ENCODE assay signal across 16 cellular contexts in the genomic region with DNA sequence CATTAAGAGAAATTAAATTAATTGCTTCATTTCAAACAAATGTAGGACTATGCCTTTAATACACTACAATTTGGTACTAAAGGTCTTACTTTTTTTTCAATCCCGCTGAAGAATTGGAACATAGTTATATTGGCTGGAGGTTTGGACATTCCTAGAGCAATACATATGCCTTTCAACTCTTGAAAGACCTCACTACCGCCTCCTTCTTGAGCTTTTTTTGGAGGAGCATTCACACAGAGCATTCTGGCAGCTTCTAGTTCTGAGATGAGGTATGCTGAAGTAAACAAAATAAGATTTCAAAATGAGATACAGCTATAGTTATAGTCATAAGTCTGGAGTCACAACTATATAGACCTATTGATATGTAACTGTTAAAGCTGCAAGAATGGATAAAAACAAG. TPM values are rescaled to one million over a fixed set of nuclear protein-coding genes. Genes with fewer than 3 reads are reported as not detected.
DNase-seq lines count a peak whose midpoint lies in the region; ATAC-seq and FAIRE-seq lines count a peak whose summit lies in the region.
"Had no signal": no experiment of that assay in that cellular context is flagged by ENCODE, and none has a peak within 500 bp of the region (broad histone marks: within the 10 kb centered on the region; RNA-seq: fewer than 3 reads in every experiment).

No MANE protein-coding gene starts in this region.

- H3K4me1 Mint-ChIP-seq in activated T-cell treated with anti-CD3 and anti-CD28 coated beads, Interleukin-2, amount 50 U/mL, for 72 hours (ENCODE audit: low read depth) = peaks cover 4% of the 10 kb centered on the region
- H3K4me1 Mint-ChIP-seq in effector memory CD8-positive, alpha-beta T cell (ENCODE audit: low read depth in 2 of 2) = peaks cover 3 to 4% of the 10 kb centered on the region in 2 donors
- peaks cover 5% of the 10 kb centered on the region for H3K4me1 Mint-ChIP-seq in memory B cell

- no peak for FAIRE-seq in frontal cortex (lab: Jason Lieb, UNC)

- H3K9me3 Mint-ChIP-seq in activated T-cell treated with anti-CD3 and anti-CD28 coated beads, Interleukin-2, amount 50 U/mL, for 72 hours = no peaks in the 10 kb centered on the region
- no peaks in the 10 kb centered on the region for H3K9me3 Mint-ChIP-seq in effector memory CD8-positive, alpha-beta T cell
- H3K9me3 Mint-ChIP-seq in memory B cell = no peaks in the 10 kb centered on the region

- no peaks in the 10 kb centered on the region for H3K27me3 Mint-ChIP-seq in activated T-cell treated with anti-CD3 and anti-CD28 coated beads, Interleukin-2, amount 50 U/mL, for 72 hours (ENCODE audit: low read depth)
- no peaks in the 10 kb centered on the region for H3K27me3 Mint-ChIP-seq in effector memory CD8-positive, alpha-beta T cell
- no peaks in the 10 kb centered on the region for H3K27me3 Mint-ChIP-seq in memory B cell

- peak overlapping the region; percentile 48 for H3K27ac Mint-ChIP-seq in activated T-cell treated with anti-CD3 and anti-CD28 coated beads, Interleukin-2, amount 50 U/mL, for 72 hours
- H3K27ac Mint-ChIP-seq in effector memory CD8-positive, alpha-beta T cell = peak overlapping the region; percentile 26 to 86
- H3K27ac Mint-ChIP-seq in memory B cell = peak overlapping the region; percentile 58

- H3K27ac ChIP-seq in substantia nigra (ENCODE audit: low read depth, low read length, poor library complexity, severe bottlenecking) = no peak overlapping the region
- H3K27ac ChIP-seq: PC-9 had no signal

- ATAC-seq in activated T-cell treated with anti-CD3 and anti-CD28 coated beads, Interleukin-2, amount 50 U/mL, for 72 hours (replicated peaks in 1 of 2) = no peak
- ATAC-seq in effector memory CD8-positive, alpha-beta T cell (replicated peaks) = no peak
- no peak for ATAC-seq in memory B cell (ENCODE audit: low read depth)

- no peak overlapping the region for H3K4me3 Mint-ChIP-seq in activated T-cell treated with anti-CD3 and anti-CD28 coated beads, Interleukin-2, amount 50 U/mL, for 72 hours
- H3K4me3 Mint-ChIP-seq in effector memory CD8-positive, alpha-beta T cell = no peak overlapping the region
- H3K4me3 Mint-ChIP-seq in memory B cell = no peak overlapping the region

- no peak for DNase-seq in activated T-cell treated with anti-CD3 and anti-CD28 coated beads, Interleukin-2, amount 50 U/mL, for 72 hours
- no peak for DNase-seq in activated T-cell treated with anti-CD3 and anti-CD28 coated beads, Interleukin-2, amount 50 U/mL, for 1 hour
- no peak for DNase-seq in effector memory CD8-positive, alpha-beta T cell
- no peak for DNase-seq in memory B cell (ENCODE audit: low spot score in 2 of 2)
- DNase-seq in LoVo (ENCODE audit: low spot score) = no peak
- no peak for DNase-seq in DMS153 treated with DMSO at 0.1 percent for 48 hours (lab: John Stamatoyannopoulos, UW; ENCODE audit: unreplicated experiment)
- DNase-seq in frontal cortex (ENCODE audit: low spot score in 2 of 2) = no peak
- no peak for DNase-seq in substantia nigra (lab: John Stamatoyannopoulos, UW)
- DNase-seq: C1 segment of cervical spinal cord, DMS53, Kasumi-1, NCI-H146, NCI-H2081 treated with DMSO at 0.1 percent for 48 hours, NCI-H446, NCI-H748 treated with DMSO at 0.1 percent for 48 hours had no signal

- H3K36me3 Mint-ChIP-seq in activated T-cell treated with anti-CD3 and anti-CD28 coated beads, Interleukin-2, amount 50 U/mL, for 72 hours (ENCODE audit: insufficient read depth in 2 of 2) = peaks cover 7 to 25% of the 10 kb centered on the region in 2 donors
- H3K36me3 Mint-ChIP-seq in effector memory CD8-positive, alpha-beta T cell (ENCODE audit: insufficient read depth) = peaks cover 61% of the 10 kb centered on the region
- H3K36me3 Mint-ChIP-seq in memory B cell = peaks cover 29% of the 10 kb centered on the region

RNA-seq across cellular contexts. Expression of a gene that starts 10.9 kb away (rescaled TPM):
- total RNA-seq in activated T-cell treated with anti-CD3 and anti-CD28 coated beads, Interleukin-2, amount 50 U/mL, for 72 hours = 10 to 100 TPM; 20.7 to 21.6 TPM
- total RNA-seq in frontal cortex = 12.2 TPM
